In the genomic region with DNA sequence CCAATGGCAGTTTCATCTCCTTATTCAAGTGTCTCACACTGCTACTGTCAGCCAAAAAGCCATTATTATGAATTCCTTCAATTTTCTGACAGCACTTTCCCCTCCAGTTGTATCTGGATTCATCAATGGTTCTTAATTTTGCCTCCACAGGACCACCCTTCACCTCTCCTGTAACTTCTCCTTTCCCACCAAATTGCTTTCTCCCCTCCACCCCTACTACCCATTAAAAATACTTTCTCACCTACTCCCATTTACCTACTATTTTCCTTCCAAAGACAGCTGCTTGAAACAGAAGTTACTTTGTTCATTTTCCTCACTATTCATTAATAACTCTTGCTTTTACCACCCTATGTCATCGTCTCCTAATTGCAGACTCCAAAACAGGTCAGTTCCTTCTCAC, we compare ENCODE assay signal across 25 cellular contexts. TPM values are rescaled to one million over a fixed set of nuclear protein-coding genes. Genes with fewer than 3 reads are reported as not detected.
DNase-seq lines count a peak whose midpoint lies in the region; ATAC-seq, FAIRE-seq and TF ChIP-seq lines count a peak whose summit lies in the region.
"Had no signal": no experiment of that assay in that cellular context is flagged by ENCODE, and none has a peak within 500 bp of the region (broad histone marks: within the 10 kb centered on the region; RNA-seq: fewer than 3 reads in every experiment).

No MANE protein-coding gene starts in this region.

- DNase-seq in activated naive CD4-positive, alpha-beta T cell treated with anti-CD3 and anti-CD28 coated beads, Interleukin-2, amount 10 ng/mL, durations not matched to agents 7 days and 5 days, result no peak
- DNase-seq in activated naive CD4-positive, alpha-beta T cell treated with anti-CD3 and anti-CD28 coated beads for 36 hours, result no peak
- no peak for DNase-seq in CD4-positive, CD25-positive, alpha-beta regulatory T cell
- DNase-seq in central memory CD8-positive, alpha-beta T cell (ENCODE audit: low spot score in 2 of 2), result no peak
- no peak for DNase-seq in stimulated activated effector memory CD8-positive, alpha-beta T cell treated with anti-CD3 and anti-CD28 coated beads, Interleukin-12 subunit alpha, Interleukin-12 subunit beta, amount 100 ng/mL, for 72 hours (ENCODE audit: low spot score in 2 of 2)
- no peak for DNase-seq in kidney
- DNase-seq in spleen, result no peak
- DNase-seq: DMS153; GOT3; HCEC 1CT; Karpas-422; NCI-H1694; NCI-H2081; NCI-H2171; NCI-H345; NCI-H524; NCI-H774; NK-92 treated with Interleukin-12 subunit alpha and Interleukin-12 subunit beta, amount 100 ng/mL, for 24 hours; SHP77 treated with DMSO at 0.1 percent for 48 hours had no signal

- no peak for FAIRE-seq in kidney (lab: Jason Lieb, UNC)
- FAIRE-seq: A204.1, GM12891 had no signal

- CTCF ChIA-PET in activated naive CD4-positive, alpha-beta T cell treated with anti-CD3 and anti-CD28 coated beads, Interleukin-2, amount 10 ng/mL, durations not matched to agents 7 days and 5 days (lab: Charles Lee), result no interaction called here
- CTCF ChIA-PET in activated naive CD4-positive, alpha-beta T cell treated with anti-CD3 and anti-CD28 coated beads for 36 hours (lab: Charles Lee), result interaction anchor here (0.7 kb wide), 1 partner anchor 1374 kb away, joined by 3 read pairs; no protein-coding TSS in a partner anchor

- peaks cover 43% of the 10 kb centered on the region for H3K36me3 ChIP-seq in CD4-positive, CD25-positive, alpha-beta regulatory T cell (ENCODE audit: control insufficient read depth, insufficient read depth, low read length)
- H3K36me3 ChIP-seq in kidney (ENCODE audit: control insufficient read depth in 1 of 2, insufficient read depth in 2 of 2, low read length in 2 of 2), result peaks cover 6% of the 10 kb centered on the region in 2 donors
- H3K36me3 ChIP-seq in spleen, result peaks cover 10 to 95% (median 58%) of the 10 kb centered on the region in 6 donors

- H3K27me3 Mint-ChIP-seq in activated naive CD4-positive, alpha-beta T cell treated with anti-CD3 and anti-CD28 coated beads, Interleukin-2, amount 10 ng/mL, durations not matched to agents 7 days and 5 days, result no peaks in the 10 kb centered on the region
- H3K27me3 Mint-ChIP-seq in activated naive CD4-positive, alpha-beta T cell treated with anti-CD3 and anti-CD28 coated beads for 36 hours (ENCODE audit: low read depth), result no peaks in the 10 kb centered on the region
- no peaks in the 10 kb centered on the region for H3K27me3 Mint-ChIP-seq in CD4-positive, CD25-positive, alpha-beta regulatory T cell
- no peaks in the 10 kb centered on the region for H3K27me3 Mint-ChIP-seq in central memory CD8-positive, alpha-beta T cell
- H3K27me3 Mint-ChIP-seq: B cell, IgD-negative memory B cell had no signal

- 93 to 100% (median 96%) methylated on average over 1 of the region's 1 CpG for WGBS in spleen, 5 donors

- ATAC-seq in CD4-positive, CD25-positive, alpha-beta regulatory T cell (ENCODE audit: low read depth in 2 of 2), result no peak
- ATAC-seq in central memory CD8-positive, alpha-beta T cell (replicated peaks; ENCODE audit: extremely low read depth, poor library complexity, severe bottlenecking), result no peak
- ATAC-seq in stimulated activated effector memory CD8-positive, alpha-beta T cell treated with anti-CD3 and anti-CD28 coated beads, Interleukin-12 subunit alpha, Interleukin-12 subunit beta, amount 100 ng/mL, for 72 hours, result no peak

- H3K27ac ChIP-seq in CD4-positive, CD25-positive, alpha-beta regulatory T cell (ENCODE audit: insufficient read depth, low read length, poor library complexity, severe bottlenecking), result no peak overlapping the region
- H3K27ac ChIP-seq in kidney (ENCODE audit: low read depth in 2 of 2, low read length in 2 of 2) (no peak overlapping the region), spleen (no peak overlapping the region)
- H3K27ac ChIP-seq: RWPE1, SK-N-MC had no signal

- H3K4me1 ChIP-seq in CD4-positive, CD25-positive, alpha-beta regulatory T cell (ENCODE audit: control insufficient read depth, insufficient read depth, low read length, poor library complexity, severe bottlenecking), result no peaks in the 10 kb centered on the region
- H3K4me1 ChIP-seq in kidney (ENCODE audit: control insufficient read depth in 1 of 2, insufficient read depth in 1 of 2, low read depth in 1 of 2, low read length in 2 of 2), result no peaks in the 10 kb centered on the region
- no peaks in the 10 kb centered on the region for H3K4me1 ChIP-seq in spleen

- no peak for TF ChIP-seq POLR2A in spleen (IDR thresholded peaks at IDR 0.05)

- no peak overlapping the region for H3K4me3 Mint-ChIP-seq in activated naive CD4-positive, alpha-beta T cell treated with anti-CD3 and anti-CD28 coated beads, Interleukin-2, amount 10 ng/mL, durations not matched to agents 7 days and 5 days
- H3K4me3 Mint-ChIP-seq in activated naive CD4-positive, alpha-beta T cell treated with anti-CD3 and anti-CD28 coated beads for 36 hours, result no peak overlapping the region
- no peak overlapping the region for H3K4me3 Mint-ChIP-seq in CD4-positive, CD25-positive, alpha-beta regulatory T cell
- no peak overlapping the region for H3K4me3 Mint-ChIP-seq in central memory CD8-positive, alpha-beta T cell
- no peak overlapping the region for H3K4me3 Mint-ChIP-seq in stimulated activated effector memory CD8-positive, alpha-beta T cell treated with anti-CD3 and anti-CD28 coated beads, Interleukin-12 subunit alpha, Interleukin-12 subunit beta, amount 100 ng/mL, for 72 hours
- H3K4me3 Mint-ChIP-seq: B cell, IgD-negative memory B cell had no signal

- H3K9ac ChIP-seq in kidney (ENCODE audit: low read length in 2 of 2), result no peak overlapping the region

- peak overlapping the region; percentile 2 for H3K27ac Mint-ChIP-seq in activated naive CD4-positive, alpha-beta T cell treated with anti-CD3 and anti-CD28 coated beads, Interleukin-2, amount 10 ng/mL, durations not matched to agents 7 days and 5 days
- no peak overlapping the region for H3K27ac Mint-ChIP-seq in activated naive CD4-positive, alpha-beta T cell treated with anti-CD3 and anti-CD28 coated beads for 36 hours
- H3K27ac Mint-ChIP-seq in CD4-positive, CD25-positive, alpha-beta regulatory T cell, result peak overlapping the region; percentile 0 to 70 (median 33)
- H3K27ac Mint-ChIP-seq in central memory CD8-positive, alpha-beta T cell (ENCODE audit: low read depth), result peak overlapping the region; percentile 30
- peak overlapping the region; percentile 36 for H3K27ac Mint-ChIP-seq in stimulated activated effector memory CD8-positive, alpha-beta T cell treated with anti-CD3 and anti-CD28 coated beads, Interleukin-12 subunit alpha, Interleukin-12 subunit beta, amount 100 ng/mL, for 72 hours
- H3K27ac Mint-ChIP-seq: B cell had no signal

- H3K27me3 ChIP-seq in CD4-positive, CD25-positive, alpha-beta regulatory T cell (ENCODE audit: control insufficient read depth, insufficient read depth, low read length), result no peaks in the 10 kb centered on the region
- no peaks in the 10 kb centered on the region for H3K27me3 ChIP-seq in spleen (replicated peaks in 1 of 7)

- no peak for TF ChIP-seq CTCF in kidney (IDR thresholded peaks at IDR 0.05; ENCODE audit: borderline replicate concordance, extremely low read depth, insufficient read depth)
- no peak for TF ChIP-seq CTCF in spleen (IDR thresholded peaks at IDR 0.05 in 8 of 11, conservative IDR thresholded peaks at IDR 0.05 in 3 of 11)

- H3K9me3 ChIP-seq in CD4-positive, CD25-positive, alpha-beta regulatory T cell (ENCODE audit: control insufficient read depth in 2 of 2, low read length in 2 of 2), result peaks cover 0 to 2% of the 10 kb centered on the region in 2 experiments
- H3K9me3 ChIP-seq in kidney (ENCODE audit: control insufficient read depth in 1 of 2, low read length in 2 of 2) (peaks cover 0 to 4% of the 10 kb centered on the region in 2 donors), spleen (peaks cover 6 to 42% (median 35%) of the 10 kb centered on the region in 8 donors)

- peaks cover 13% of the 10 kb centered on the region for H3K4me1 Mint-ChIP-seq in activated naive CD4-positive, alpha-beta T cell treated with anti-CD3 and anti-CD28 coated beads, Interleukin-2, amount 10 ng/mL, durations not matched to agents 7 days and 5 days
- peaks cover 8% of the 10 kb centered on the region for H3K4me1 Mint-ChIP-seq in activated naive CD4-positive, alpha-beta T cell treated with anti-CD3 and anti-CD28 coated beads for 36 hours (ENCODE audit: low read depth)
- peaks cover 15 to 22% (median 20%) of the 10 kb centered on the region in 4 donors for H3K4me1 Mint-ChIP-seq in CD4-positive, CD25-positive, alpha-beta regulatory T cell
- peaks cover 35% of the 10 kb centered on the region for H3K4me1 Mint-ChIP-seq in central memory CD8-positive, alpha-beta T cell
- peaks cover 20% of the 10 kb centered on the region for H3K4me1 Mint-ChIP-seq in stimulated activated effector memory CD8-positive, alpha-beta T cell treated with anti-CD3 and anti-CD28 coated beads, Interleukin-12 subunit alpha, Interleukin-12 subunit beta, amount 100 ng/mL, for 72 hours
- H3K4me1 Mint-ChIP-seq: B cell had no signal

- peaks cover 81% of the 10 kb centered on the region for H3K36me3 Mint-ChIP-seq in activated naive CD4-positive, alpha-beta T cell treated with anti-CD3 and anti-CD28 coated beads, Interleukin-2, amount 10 ng/mL, durations not matched to agents 7 days and 5 days
- peaks cover 90% of the 10 kb centered on the region for H3K36me3 Mint-ChIP-seq in activated naive CD4-positive, alpha-beta T cell treated with anti-CD3 and anti-CD28 coated beads for 36 hours (ENCODE audit: low read depth)
- peaks cover 76% of the 10 kb centered on the region for H3K36me3 Mint-ChIP-seq in CD4-positive, CD25-positive, alpha-beta regulatory T cell
- H3K36me3 Mint-ChIP-seq in central memory CD8-positive, alpha-beta T cell (ENCODE audit: insufficient read depth), result peaks cover 51% of the 10 kb centered on the region
- peaks cover 98% of the 10 kb centered on the region for H3K36me3 Mint-ChIP-seq in stimulated activated effector memory CD8-positive, alpha-beta T cell treated with anti-CD3 and anti-CD28 coated beads, Interleukin-12 subunit alpha, Interleukin-12 subunit beta, amount 100 ng/mL, for 72 hours

- peaks cover 38% of the 10 kb centered on the region for H3K9me3 Mint-ChIP-seq in activated naive CD4-positive, alpha-beta T cell treated with anti-CD3 and anti-CD28 coated beads, Interleukin-2, amount 10 ng/mL, durations not matched to agents 7 days and 5 days
- peaks cover 35% of the 10 kb centered on the region for H3K9me3 Mint-ChIP-seq in activated naive CD4-positive, alpha-beta T cell treated with anti-CD3 and anti-CD28 coated beads for 36 hours
- peaks cover 7 to 36% (median 18%) of the 10 kb centered on the region in 7 donors for H3K9me3 Mint-ChIP-seq in CD4-positive, CD25-positive, alpha-beta regulatory T cell
- no peaks in the 10 kb centered on the region for H3K9me3 Mint-ChIP-seq in central memory CD8-positive, alpha-beta T cell
- H3K9me3 Mint-ChIP-seq in stimulated activated effector memory CD8-positive, alpha-beta T cell treated with anti-CD3 and anti-CD28 coated beads, Interleukin-12 subunit alpha, Interleukin-12 subunit beta, amount 100 ng/mL, for 72 hours, result peaks cover 14% of the 10 kb centered on the region

- intact Hi-C loops in activated naive CD4-positive, alpha-beta T cell treated with anti-CD3 and anti-CD28 coated beads for 36 hours (cut with micrococcal nuclease), result no loop called here
- intact Hi-C loops in kidney (cut with DNase I), result no loop called here
- intact Hi-C loops in spleen (cut with DNase I; ENCODE audit: low total_unique reads), result no loop called here

- H3K4me3 ChIP-seq in CD4-positive, CD25-positive, alpha-beta regulatory T cell (ENCODE audit: low read depth, low read length), result no peak overlapping the region
- H3K4me3 ChIP-seq in kidney (ENCODE audit: low read length in 2 of 2) (no peak overlapping the region), spleen (no peak overlapping the region)
- H3K4me3 ChIP-seq: SK-N-MC had no signal

RNA-seq across cellular contexts. Expression of a gene that starts 29.8 kb away (rescaled TPM):
- 100 to 1,000 TPM; 200 to 203 TPM for total RNA-seq in activated naive CD4-positive, alpha-beta T cell treated with anti-CD3 and anti-CD28 coated beads for 36 hours
- total RNA-seq in CD4-positive, CD25-positive, alpha-beta regulatory T cell, result 75.3 TPM
- 10 to 100 TPM; 34.9 to 73.1 (median 66.9) TPM for polyA plus RNA-seq in CD4-positive, CD25-positive, alpha-beta regulatory T cell
- total RNA-seq in kidney (67.2 TPM), spleen (100 to 1,000 TPM in 2 of 7 donors, 10 to 100 TPM in 5; 67.4 to 133 (median 79.3) TPM)
- polyA plus RNA-seq in kidney (ENCODE audit: insufficient read depth, low read depth, low replicate concordance) (23.7 TPM), spleen (10 to 100 TPM; 27.4 to 52.4 (median 43.1) TPM)
